ENCODE assay signal across 11 cellular contexts in genomic region chr9:137417161-137418021, GRCh38. TPM values are rescaled to one million over a fixed set of nuclear protein-coding genes. Genes with fewer than 3 reads are reported as not detected.
DNase-seq lines count a peak whose midpoint lies in the region; ATAC-seq and TF ChIP-seq lines count a peak whose summit lies in the region.
"Had no signal": no experiment of that assay in that cellular context is flagged by ENCODE, and none has a peak within 500 bp of the region (broad histone marks: within the 10 kb centered on the region; RNA-seq: fewer than 3 reads in every experiment).

No MANE protein-coding gene starts in this region.

- peak overlapping the region; percentile 14 for H2AFZ ChIP-seq in IMR-90 (replicated peaks; ENCODE audit: low read length, poor library complexity)

- no peak overlapping the region for H4K8ac ChIP-seq in IMR-90 (ENCODE audit: low read depth in 2 of 2, low read length in 2 of 2)

- no peak overlapping the region for H4K91ac ChIP-seq in IMR-90 (ENCODE audit: insufficient read depth, low read depth, low read length)

- POLR2A ChIA-PET in IMR-90 (lab: Charles Lee; ENCODE audit: unreplicated experiment), result no interaction called here
- POLR2A ChIA-PET in naive thymus-derived CD4-positive, alpha-beta T cell (lab: Charles Lee), result interaction anchor here (0.5 to 0.6 kb wide), 2 partner anchors 25 to 33 kb away, joined by 3 to 6 read pairs; no protein-coding TSS in a partner anchor

- H2BK20ac ChIP-seq in IMR-90 (ENCODE audit: low read depth, low read length), result no peak overlapping the region

- intact Hi-C loops in IMR-90 (cut with micrococcal nuclease), result no loop called here
- intact Hi-C loops in colonic mucosa (cut with DNase I), result no loop called here
- intact Hi-C loops in naive thymus-derived CD4-positive, alpha-beta T cell (cut with micrococcal nuclease), result no loop called here

- H3K4me3 ChIP-seq in BE2C (ENCODE audit: low read depth, low read length) (no peak overlapping the region), IMR-90 (ENCODE audit: insufficient read depth, low read depth, low read length) (no peak overlapping the region), colonic mucosa (peak overlapping the region; percentile 9)
- H3K4me3 ChIP-seq in naive thymus-derived CD4-positive, alpha-beta T cell (ENCODE audit: low read length), result no peak overlapping the region

- H2AK5ac ChIP-seq in IMR-90 (ENCODE audit: low read depth, low read length), result no peak overlapping the region

- no peak overlapping the region for H2BK5ac ChIP-seq in IMR-90 (ENCODE audit: low read depth, low read length, poor library complexity, severe bottlenecking)

- H3K9ac ChIP-seq in IMR-90 (ENCODE audit: low read depth, low read length) (no peak overlapping the region), colonic mucosa (ENCODE audit: low read depth in 2 of 2, low read length in 2 of 2) (no peak overlapping the region)

- no peak overlapping the region for H3K27ac ChIP-seq in IMR-90 (ENCODE audit: insufficient read depth, low read length)
- no peak overlapping the region for H3K27ac ChIP-seq in colonic mucosa
- peak overlapping the region; percentile 6 for H3K27ac ChIP-seq in naive thymus-derived CD4-positive, alpha-beta T cell (ENCODE audit: low read depth, low read length)
- H3K27ac ChIP-seq: uterus had no signal

- H2AK9ac ChIP-seq in IMR-90 (replicated peaks; ENCODE audit: low read depth, low read length, poor library complexity), result no peak overlapping the region

- H3K9me3 ChIP-seq in BE2C (no peaks in the 10 kb centered on the region), IMR-90 (ENCODE audit: control insufficient read depth, insufficient read depth, low read length) (no peaks in the 10 kb centered on the region), colonic mucosa (no peaks in the 10 kb centered on the region)
- no peaks in the 10 kb centered on the region for H3K9me3 ChIP-seq in naive thymus-derived CD4-positive, alpha-beta T cell (ENCODE audit: control insufficient read depth in 2 of 3, low read length in 3 of 3)
- H3K9me3 ChIP-seq: uterus had no signal

- in situ Hi-C loops in IMR-90 (cut with MboI; ENCODE audit: low sequenced_read_pairs), result no loop called here

- no TSS peak for BruUV-seq in IMR-90 (replicated peaks; lab: Mats Ljungman, UMichigan)

- no peak for ATAC-seq in IMR-90 (ENCODE audit: low read depth)
- ATAC-seq in naive thymus-derived CD4-positive, alpha-beta T cell, result no peak
- ATAC-seq in HG02763 (IDR thresholded peaks at IDR 0.05; ENCODE audit: unreplicated experiment), result no peak
- no peak for ATAC-seq in GM18858 (IDR thresholded peaks at IDR 0.05; ENCODE audit: unreplicated experiment)

- H3K27me3 ChIP-seq in BE2C (no peaks in the 10 kb centered on the region), IMR-90 (ENCODE audit: control insufficient read depth, insufficient read depth, low read length) (no peaks in the 10 kb centered on the region), colonic mucosa (no peaks in the 10 kb centered on the region)
- H3K27me3 ChIP-seq in naive thymus-derived CD4-positive, alpha-beta T cell (ENCODE audit: control insufficient read depth in 2 of 2, insufficient read depth in 2 of 2, low read length in 2 of 2), result no peaks in the 10 kb centered on the region
- H3K27me3 ChIP-seq: uterus had no signal

- H3K36me3 Mint-ChIP-seq in naive thymus-derived CD4-positive, alpha-beta T cell, result peaks cover 0 to 6% (median 0%) of the 10 kb centered on the region in 5 donors

- no peak overlapping the region for H3K4me2 ChIP-seq in IMR-90 (ENCODE audit: low read depth, low read length)

- peak overlapping the region in 5 of 10 donors; percentile 2 to 86 (median 45) for H3K4me3 Mint-ChIP-seq in naive thymus-derived CD4-positive, alpha-beta T cell

- H3K36me3 ChIP-seq in BE2C (no peaks in the 10 kb centered on the region), IMR-90 (ENCODE audit: control insufficient read depth, insufficient read depth, low read length) (peaks cover 3% of the 10 kb centered on the region; the same call in 1 of the 2 replicates), colonic mucosa (no peaks in the 10 kb centered on the region)
- no peaks in the 10 kb centered on the region for H3K36me3 ChIP-seq in naive thymus-derived CD4-positive, alpha-beta T cell (ENCODE audit: control insufficient read depth in 2 of 3, insufficient read depth in 3 of 3, low read length in 3 of 3)
- H3K36me3 ChIP-seq: uterus had no signal

- H3K4ac ChIP-seq in IMR-90 (ENCODE audit: low read depth, low read length), result no peak overlapping the region

- H3K4me1 ChIP-seq in BE2C (no peaks in the 10 kb centered on the region), IMR-90 (ENCODE audit: control insufficient read depth, insufficient read depth, low read length) (peaks cover 7% of the 10 kb centered on the region), colonic mucosa (peaks cover 2% of the 10 kb centered on the region)
- H3K4me1 ChIP-seq in naive thymus-derived CD4-positive, alpha-beta T cell (ENCODE audit: control insufficient read depth in 2 of 2, insufficient read depth in 2 of 2, low read length in 2 of 2), result peaks cover 0 to 5% of the 10 kb centered on the region in 2 donors

- H2BK120ac ChIP-seq in IMR-90 (ENCODE audit: low read depth, low read length), result no peak overlapping the region

- TF ChIP-seq POLR2A in IMR-90 (IDR thresholded peaks at IDR 0.05; ENCODE audit: low read depth, low read length), result no peak

- peaks cover 8% of the 10 kb centered on the region for H3K9me1 ChIP-seq in IMR-90 (ENCODE audit: insufficient read depth, low read length)

- dilution Hi-C loops in IMR-90 (cut with HindIII; ENCODE audit: low sequenced_read_pairs, unreplicated experiment), result no loop called here

- TF ChIP-seq RAD21 in IMR-90 (IDR thresholded peaks at IDR 0.05; ENCODE audit: low read length), result no peak

- WGBS in IMR-90 (ENCODE audit: extremely low coverage in 2 of 2, insufficient read length in 1 of 2), 2 experiments, result 87% methylated on average over 56 of the region's 99 CpGs; no CpG with 5 or more reads in 1 of the 2 experiments

- H3K27me3 Mint-ChIP-seq in naive thymus-derived CD4-positive, alpha-beta T cell, result no peaks in the 10 kb centered on the region

- H3K14ac ChIP-seq in IMR-90 (replicated peaks; ENCODE audit: low read depth, low read length), result no peak overlapping the region

- no peak overlapping the region for H4K5ac ChIP-seq in IMR-90 (ENCODE audit: low read depth, low read length)

- peaks cover 4 to 21% (median 10%) of the 10 kb centered on the region in 7 donors for H3K4me1 Mint-ChIP-seq in naive thymus-derived CD4-positive, alpha-beta T cell

- H3K79me1 ChIP-seq in IMR-90 (ENCODE audit: low read depth in 1 of 2, low read length in 2 of 2), result peaks cover 26 to 49% of the 10 kb centered on the region in 2 experiments

- H2BK15ac ChIP-seq in IMR-90 (ENCODE audit: low read depth, low read length), result no peak overlapping the region

- no peak overlapping the region for H3K23ac ChIP-seq in IMR-90 (ENCODE audit: low read depth, low read length)

- CTCF ChIA-PET in IMR-90 (lab: Yijun Ruan, JAX), result no interaction called here
- CTCF ChIA-PET in naive thymus-derived CD4-positive, alpha-beta T cell (lab: Charles Lee), result interaction anchor here (0.6 kb wide), 1 partner anchor 197 kb away, joined by 3 read pairs; no protein-coding TSS in a partner anchor

- H3K9me3 Mint-ChIP-seq in naive thymus-derived CD4-positive, alpha-beta T cell, result no peaks in the 10 kb centered on the region

- H3K27ac Mint-ChIP-seq in naive thymus-derived CD4-positive, alpha-beta T cell, result no peak overlapping the region

- H3K56ac ChIP-seq in IMR-90 (ENCODE audit: extremely low read depth, insufficient read depth, low read length), result no peak overlapping the region

- DNase-seq in BE2C (peak; percentile 7), IMR-90 (no peak), colonic mucosa (no peak), SIG-M5 treated with dmso at 0.1 percent for 504 hours (lab: John Stamatoyannopoulos, UW; ENCODE audit: unreplicated experiment) (no peak)
- DNase-seq in naive thymus-derived CD4-positive, alpha-beta T cell, result no peak
- DNase-seq in stimulated activated CD4-positive, alpha-beta T cell treated with anti-CD3 and anti-CD28 coated beads, Interleukin-15, amount 100 ng/mL, for 24 hours, result no peak
- DNase-seq: NCI-H2029 treated with DMSO at 0.1 percent for 48 hours, uterus had no signal

- no peak for TF ChIP-seq CTCF in BE2C (IDR thresholded peaks at IDR 0.05; ENCODE audit: low read depth, low read length)
- no peak for TF ChIP-seq CTCF in IMR-90 (conservative IDR thresholded peaks at IDR 0.05; ENCODE audit: low read depth, low read length)
- no peak for TF ChIP-seq CTCF in colonic mucosa (IDR thresholded peaks at IDR 0.05)

- H4K20me1 ChIP-seq in IMR-90 (ENCODE audit: insufficient read depth, low read length), result no peaks in the 10 kb centered on the region

- no peak overlapping the region for H3K18ac ChIP-seq in IMR-90 (ENCODE audit: low read depth, low read length)

RNA-seq across cellular contexts. Expression of gene EXD3, which starts 5.6 kb away (rescaled TPM):
- 22.0 TPM for polyA plus RNA-seq in BE2C (2012; ENCODE audit: insufficient read depth, insufficient read length, low read depth)
- total RNA-seq in IMR-90 (2012; rRNA removed) (1.1 and 1.7 TPM in 2 replicates), colonic mucosa (10 to 100 TPM; 34.9 to 36.4 TPM)
- 7.4 and 10.2 TPM in 2 replicates for polyA plus RNA-seq in IMR-90 (2012; rRNA removed)
- polyA plus RNA-seq in IMR-90 (2012; cell fraction: cytosol; rRNA removed), result 5.4 and 9.9 TPM in 2 replicates
- 24.4 and 50.7 TPM in 2 replicates for polyA plus RNA-seq in IMR-90 (2012; cell fraction: nucleus; rRNA removed; ENCODE audit: low replicate concordance)
- 10 to 100 TPM; 11.7 to 27.2 (median 24.7) TPM for total RNA-seq in naive thymus-derived CD4-positive, alpha-beta T cell
- 1 to 10 TPM; 3.5 to 7.6 TPM for polyA plus RNA-seq in naive thymus-derived CD4-positive, alpha-beta T cell

RNA-seq across cellular contexts. Expression of gene NOXA1, which starts 5.8 kb away (rescaled TPM):
- polyA plus RNA-seq in BE2C (2012; ENCODE audit: insufficient read depth, insufficient read length, low read depth), result not detected
- total RNA-seq in IMR-90 (2012; rRNA removed) (not detected in 2 replicates), colonic mucosa (10 to 100 TPM; 27.5 to 29.3 TPM)
- polyA plus RNA-seq in IMR-90 (2012; rRNA removed), result 0.16 and 0.17 TPM in 2 replicates
- 0.08 and 0.25 TPM in 2 replicates for polyA plus RNA-seq in IMR-90 (2012; cell fraction: cytosol; rRNA removed)
- 1.3 and 3.4 TPM in 2 replicates for polyA plus RNA-seq in IMR-90 (2012; cell fraction: nucleus; rRNA removed; ENCODE audit: low replicate concordance)
- total RNA-seq in naive thymus-derived CD4-positive, alpha-beta T cell, result 10 to 100 TPM in 2 of 5 experiments, 1 to 10 TPM in 2, under 1 TPM in 1; 0.94 to 11.1 (median 6.0) TPM
- polyA plus RNA-seq in naive thymus-derived CD4-positive, alpha-beta T cell, result 1 to 10 TPM in 1 of 2 donors, under 1 TPM in 1; 0.73 to 2.6 TPM

RNA-seq across cellular contexts. Expression of gene ENTPD8, which starts 23.8 kb away (rescaled TPM):
- polyA plus RNA-seq in BE2C (2012; ENCODE audit: insufficient read depth, insufficient read length, low read depth), result 0.20 TPM
- total RNA-seq in IMR-90 (2012; rRNA removed) (not detected in 2 replicates), colonic mucosa (10 to 100 TPM; 48.3 to 72.0 TPM)
- polyA plus RNA-seq in IMR-90 (2012; rRNA removed), result 0.07 TPM in 2 replicates
- polyA plus RNA-seq in IMR-90 (2012; cell fraction: cytosol; rRNA removed), result 0.06 and 0.11 TPM in 2 replicates
- polyA plus RNA-seq in IMR-90 (2012; cell fraction: nucleus; rRNA removed; ENCODE audit: low replicate concordance), result 0.37 and 0.78 TPM in 2 replicates
- total RNA-seq in naive thymus-derived CD4-positive, alpha-beta T cell, result not detected
- polyA plus RNA-seq in naive thymus-derived CD4-positive, alpha-beta T cell, result not detected
- total RNA-seq: T-helper 2 cell treated with Interferon-gamma antibody and Interleukin-4, amounts not matched to agents 100 ng/mL and 5 ng/mL, for 36 hours had no signal

RNA-seq across cellular contexts. Expression of gene NSMF, which starts 41.7 kb away (rescaled TPM):
- 457 TPM for polyA plus RNA-seq in BE2C (2012; ENCODE audit: insufficient read depth, insufficient read length, low read depth)
- total RNA-seq in IMR-90 (2012; rRNA removed) (7.7 and 10.0 TPM in 2 replicates), colonic mucosa (10 to 100 TPM; 33.7 to 47.8 TPM)
- polyA plus RNA-seq in IMR-90 (2012; rRNA removed), result 40.9 and 45.9 TPM in 2 replicates
- polyA plus RNA-seq in IMR-90 (2012; cell fraction: cytosol; rRNA removed), result 26.6 and 33.5 TPM in 2 replicates
- polyA plus RNA-seq in IMR-90 (2012; cell fraction: nucleus; rRNA removed; ENCODE audit: low replicate concordance), result 116 and 241 TPM in 2 replicates
- total RNA-seq in naive thymus-derived CD4-positive, alpha-beta T cell, result 10 to 100 TPM; 22.9 to 92.0 (median 57.3) TPM
- polyA plus RNA-seq in naive thymus-derived CD4-positive, alpha-beta T cell, result 10 to 100 TPM; 10.9 to 21.4 TPM

Comparison
In these comparisons a context has a peak if more than half of its experiments do, and no peak if none do; other contexts are left out.
1. RNA of gene ENTPD8, which starts 23.8 kb away (total RNA-seq): 48.3 to 72.0 TPM in colonic mucosa; not detected in IMR-90 and not detected in naive thymus-derived CD4-positive, alpha-beta T cell; every median in the first group is over 10 times any median in the second.